ENCODE assay signal across 1 cellular context in genomic region chr2:20178404-20179178, GRCh38.
TF ChIP-seq lines count a peak whose summit lies in the region.

No MANE protein-coding gene starts in this region.

TF ChIP-seq in HepG2, 621 proteins besides CTCF, POLR2A, EP300 and RAD21 (continued from another document and continues in another):
- TF ChIP-seq FOXA1 (IDR thresholded peaks at IDR 0.05) (no peak), FOXA1 (CRISPR knock-in tag; IDR thresholded peaks at IDR 0.05) (no peak), PRMT3 (CRISPR knock-in tag; IDR thresholded peaks at IDR 0.05; ENCODE audit: borderline replicate concordance, low read depth) (peak; percentile 54; the same call in 1 of the 2 replicates), HOXA3 (CRISPR knock-in tag; IDR thresholded peaks at IDR 0.05) (no peak), SRSF1 (optimal IDR thresholded peaks at IDR 0.05; ENCODE audit: low read depth, low read length) (no peak), MTA1 (CRISPR knock-in tag; IDR thresholded peaks at IDR 0.05; ENCODE audit: borderline replicate concordance) (no peak), BRF2 (CRISPR knock-in tag; IDR thresholded peaks at IDR 0.05) (no peak), ZNF629 (CRISPR knock-in tag; conservative IDR thresholded peaks at IDR 0.05) (no peak), ZMAT5 (CRISPR knock-in tag; IDR thresholded peaks at IDR 0.05; ENCODE audit: borderline replicate concordance, low read depth) (no peak), RELA (CRISPR knock-in tag; IDR thresholded peaks at IDR 0.05) (no peak), ZGPAT (CRISPR knock-in tag; IDR thresholded peaks at IDR 0.05) (no peak), ELF3 (CRISPR knock-in tag; IDR thresholded peaks at IDR 0.05) (peak; percentile 12; the same call in 1 of the 2 replicates), GMEB2 (CRISPR knock-in tag; IDR thresholded peaks at IDR 0.05; ENCODE audit: low read depth) (no peak), ZFYVE20 (CRISPR knock-in tag; IDR thresholded peaks at IDR 0.05; ENCODE audit: borderline replicate concordance, low read depth) (no peak), ZNF160 (CRISPR knock-in tag; IDR thresholded peaks at IDR 0.05) (no peak), HDAC1 (CRISPR knock-in tag; IDR thresholded peaks at IDR 0.05) (0 out of 2 replicates have a peak, but pooled peaks have one; percentile 25), ZFY (CRISPR knock-in tag; IDR thresholded peaks at IDR 0.05) (peak; percentile 17; the same call in 1 of the 2 replicates), ZNF124 (CRISPR knock-in tag; IDR thresholded peaks at IDR 0.05) (no peak), ZNF34 (CRISPR knock-in tag; IDR thresholded peaks at IDR 0.05; ENCODE audit: borderline replicate concordance) (no peak), TOE1 (CRISPR knock-in tag; IDR thresholded peaks at IDR 0.05) (no peak), FOXM1 (CRISPR knock-in tag; IDR thresholded peaks at IDR 0.05) (no peak), ZSCAN21 (CRISPR knock-in tag; IDR thresholded peaks at IDR 0.05; ENCODE audit: borderline replicate concordance) (no peak), ATAD3A (CRISPR knock-in tag; IDR thresholded peaks at IDR 0.05) (no peak), TFDP2 (CRISPR knock-in tag; IDR thresholded peaks at IDR 0.05) (no peak), KDM4B (CRISPR knock-in tag; IDR thresholded peaks at IDR 0.05) (no peak), AHDC1 (CRISPR knock-in tag; IDR thresholded peaks at IDR 0.05; ENCODE audit: borderline replicate concordance) (no peak), ZNF367 (CRISPR knock-in tag; IDR thresholded peaks at IDR 0.05; ENCODE audit: borderline replicate concordance) (no peak), ZBTB37 (CRISPR knock-in tag; IDR thresholded peaks at IDR 0.05) (no peak), SMAD9 (CRISPR knock-in tag; IDR thresholded peaks at IDR 0.05) (no peak), POLR2AphosphoS5 (IDR thresholded peaks at IDR 0.05; ENCODE audit: low read depth, low read length) (no peak), ZNF468 (CRISPR knock-in tag; IDR thresholded peaks at IDR 0.05) (no peak), HOXA5 (CRISPR knock-in tag; IDR thresholded peaks at IDR 0.05) (no peak), ZNF674 (CRISPR knock-in tag; IDR thresholded peaks at IDR 0.05; ENCODE audit: low read depth) (no peak), TEF (CRISPR knock-in tag; IDR thresholded peaks at IDR 0.05) (no peak), POGZ (CRISPR knock-in tag; IDR thresholded peaks at IDR 0.05) (no peak), ZSCAN12 (CRISPR knock-in tag; IDR thresholded peaks at IDR 0.05) (no peak), DPF2 (CRISPR knock-in tag; IDR thresholded peaks at IDR 0.05; ENCODE audit: borderline replicate concordance, low read depth) (no peak), ZNF251 (CRISPR knock-in tag; IDR thresholded peaks at IDR 0.05) (no peak), ZNF768 (CRISPR knock-in tag; IDR thresholded peaks at IDR 0.05) (0 out of 2 replicates have a peak, but pooled peaks have one; percentile 11), CHCHD3 (CRISPR knock-in tag; IDR thresholded peaks at IDR 0.05) (no peak), ZZZ3 (CRISPR knock-in tag; IDR thresholded peaks at IDR 0.05; ENCODE audit: borderline replicate concordance) (no peak), BCL3 (CRISPR knock-in tag; IDR thresholded peaks at IDR 0.05) (0 out of 2 replicates have a peak, but pooled peaks have one; percentile 5), STAT6 (CRISPR knock-in tag; IDR thresholded peaks at IDR 0.05; ENCODE audit: borderline replicate concordance) (no peak), ZNF672 (CRISPR knock-in tag; IDR thresholded peaks at IDR 0.05) (0 out of 2 replicates have a peak, but pooled peaks have one; percentile 29), ZNF710 (CRISPR knock-in tag; IDR thresholded peaks at IDR 0.05; ENCODE audit: borderline replicate concordance) (no peak), RBM39 (IDR thresholded peaks at IDR 0.05; ENCODE audit: low read depth, low read length, poor library complexity, severe bottlenecking) (peak; percentile 5), ZNF567 (CRISPR knock-in tag; IDR thresholded peaks at IDR 0.05; ENCODE audit: borderline replicate concordance) (no peak)
